ENCODE assay signal across 28 cellular contexts in the genomic region with DNA sequence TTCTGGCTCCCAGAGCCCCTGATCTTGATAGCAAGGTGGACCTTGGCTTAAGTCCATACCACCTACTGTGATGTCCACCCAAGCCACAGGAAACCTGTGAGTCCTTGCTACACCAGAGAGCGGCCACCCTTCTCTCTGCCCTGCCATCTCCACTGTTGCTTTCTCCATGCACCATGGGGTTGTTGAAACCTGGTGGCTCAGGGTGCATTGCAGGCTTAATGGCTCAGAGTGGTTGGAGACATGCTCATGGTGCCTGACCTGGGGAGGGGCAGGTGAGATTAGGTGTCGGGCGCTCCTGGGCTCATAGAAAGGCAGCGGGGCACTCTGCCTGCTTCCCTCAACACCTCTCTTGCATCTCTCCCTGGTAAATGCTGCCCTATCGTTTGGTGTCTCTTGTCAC. TPM values are rescaled to one million over a fixed set of nuclear protein-coding genes. Genes with fewer than 3 reads are reported as not detected.
"Had no signal": no experiment of that assay in that cellular context is flagged by ENCODE, and none has a peak within 500 bp of the region (broad histone marks: within the 10 kb centered on the region; RNA-seq: fewer than 3 reads in every experiment).

No MANE protein-coding gene starts in this region.

- H3K36me3 Mint-ChIP-seq: activated naive CD8-positive, alpha-beta T cell had no signal

- H3K4me3 ChIP-seq: MG63 had no signal

- ATAC-seq: activated CD4-positive, alpha-beta T cell treated with anti-CD3 and anti-CD28 coated beads for 36 hours; activated T-helper 17 cell treated with anti-CD3 and anti-CD28 coated beads, Interleukin-2, amount 50 U/mL, for 72 hours; T-helper 17 cell had no signal

- H3K9me3 ChIP-seq: MG63 had no signal

- DNase-seq: activated B cell treated with CpG ODN at 0.5 μM for 24 hours; activated CD4-positive, alpha-beta memory T cell treated with anti-CD3 and anti-CD28 coated beads, Interleukin-2, amount 10 ng/mL, durations not matched to agents 7 days and 5 days; activated CD4-positive, alpha-beta T cell treated with anti-CD3 and anti-CD28 coated beads for 36 hours; activated CD4-positive, alpha-beta T cell treated with anti-CD3 and anti-CD28 coated beads, Interleukin-2, amount 50 U/mL, for 1 hour; activated gamma-delta T cell; activated naive CD4-positive, alpha-beta T cell treated with anti-CD3 and anti-CD28 coated beads for 36 hours; activated T-cell treated with anti-CD3 and anti-CD28 coated beads for 4 hours; activated T-cell treated with anti-CD3 and anti-CD28 coated beads, Interleukin-2, amount 50 U/mL, for 48 hours; amygdala; MG63; NCI-H1105; NCI-H1436; NCI-H1694 treated with DMSO at 0.1 percent for 48 hours; NCI-H2029 treated with DMSO at 0.1 percent for 48 hours; NCI-H345; NCI-H510A; NCI-H526 treated with DMSO at 0.1 percent for 48 hours; NCI-H82; SIG-M5; T-helper 17 cell; T-helper 9 cell had no signal

- H3K36me3 ChIP-seq: MG63 had no signal

- H3K4me3 Mint-ChIP-seq: activated B cell treated with CpG ODN at 0.5 μM for 24 hours; activated CD4-positive, alpha-beta memory T cell treated with anti-CD3 and anti-CD28 coated beads, Interleukin-2, amount 10 ng/mL, durations not matched to agents 7 days and 5 days; activated CD4-positive, alpha-beta T cell treated with anti-CD3 and anti-CD28 coated beads for 36 hours; activated naive CD4-positive, alpha-beta T cell treated with anti-CD3 and anti-CD28 coated beads for 36 hours; activated naive CD8-positive, alpha-beta T cell; activated T-helper 17 cell treated with anti-CD3 and anti-CD28 coated beads, Interleukin-2, amount 50 U/mL, for 72 hours; T-helper 17 cell had no signal

- H3K9me3 Mint-ChIP-seq: activated B cell treated with CpG ODN at 0.5 μM for 24 hours; activated CD4-positive, alpha-beta memory T cell treated with anti-CD3 and anti-CD28 coated beads, Interleukin-2, amount 10 ng/mL, durations not matched to agents 7 days and 5 days; activated naive CD4-positive, alpha-beta T cell treated with anti-CD3 and anti-CD28 coated beads for 36 hours; activated T-helper 17 cell treated with anti-CD3 and anti-CD28 coated beads, Interleukin-2, amount 50 U/mL, for 72 hours had no signal

- H3K4me1 Mint-ChIP-seq: activated B cell treated with CpG ODN at 0.5 μM for 24 hours; activated CD4-positive, alpha-beta memory T cell treated with anti-CD3 and anti-CD28 coated beads, Interleukin-2, amount 10 ng/mL, durations not matched to agents 7 days and 5 days; activated CD4-positive, alpha-beta T cell treated with anti-CD3 and anti-CD28 coated beads for 36 hours; activated T-helper 17 cell treated with anti-CD3 and anti-CD28 coated beads, Interleukin-2, amount 50 U/mL, for 72 hours; brain; T-helper 17 cell had no signal

- H3K27ac Mint-ChIP-seq: activated B cell treated with CpG ODN at 0.5 μM for 24 hours; activated CD4-positive, alpha-beta memory T cell treated with anti-CD3 and anti-CD28 coated beads, Interleukin-2, amount 10 ng/mL, durations not matched to agents 7 days and 5 days; activated CD4-positive, alpha-beta T cell treated with anti-CD3 and anti-CD28 coated beads for 36 hours; activated naive CD4-positive, alpha-beta T cell treated with anti-CD3 and anti-CD28 coated beads for 36 hours; activated naive CD8-positive, alpha-beta T cell; activated T-helper 17 cell treated with anti-CD3 and anti-CD28 coated beads, Interleukin-2, amount 50 U/mL, for 72 hours; T-helper 17 cell had no signal

RNA-seq across cellular contexts. Expression of a gene that starts 25.0 kb away (rescaled TPM):
- total RNA-seq: activated B cell treated with CpG ODN at 0.5 μM for 24 hours; activated CD4-positive, alpha-beta memory T cell treated with anti-CD3 and anti-CD28 coated beads, Interleukin-2, amount 10 ng/mL, durations not matched to agents 7 days and 5 days; activated CD4-positive, alpha-beta T cell treated with anti-CD3 and anti-CD28 coated beads for 36 hours; activated CD8-positive, alpha-beta memory T cell treated with anti-CD3 and anti-CD28 coated beads for 36 hours; activated naive CD4-positive, alpha-beta T cell treated with anti-CD3 and anti-CD28 coated beads for 36 hours; activated T-helper 17 cell treated with anti-CD3 and anti-CD28 coated beads, Interleukin-2, amount 50 U/mL, for 72 hours; astrocyte; OCI-LY7; RPMI7951; T-helper 17 cell had no signal
